Comparison of ENCODE assay signal across 17 cellular contexts in genomic region chr5:162268694-162269481, GRCh38.
DNase-seq lines count a peak whose midpoint lies in the region; ATAC-seq and TF ChIP-seq lines count a peak whose summit lies in the region.
"Had no signal": no experiment of that assay in that cellular context is flagged by ENCODE, and none has a peak within 500 bp of the region (broad histone marks: within the 10 kb centered on the region; RNA-seq: fewer than 3 reads in every experiment).

No MANE protein-coding gene starts in this region.

- no peak for TF ChIP-seq CTCF in GM12865 (IDR thresholded peaks at IDR 0.05; ENCODE audit: insufficient read depth, low read depth, low read length, missing control alignments)
- no peak for TF ChIP-seq CTCF in osteocyte (IDR thresholded peaks at IDR 0.05)

- H3K9me3 Mint-ChIP-seq in osteocyte (ENCODE audit: unreplicated experiment): peaks cover 16% of the 10 kb centered on the region

- DNase-seq in GM12865 (ENCODE audit: low read depth) (peak; percentile 37), SKM-1 treated with dmso at 0.1 percent for 144 hours (lab: John Stamatoyannopoulos, UW; ENCODE audit: unreplicated experiment) (peak; percentile 86), SIG-M5 (lab: John Stamatoyannopoulos, UW) (no peak), left ventricle myocardium superior (no peak), NCI-H526 (lab: John Stamatoyannopoulos, UW) (no peak), osteocyte (ENCODE audit: extremely low spot score, unreplicated experiment) (no peak)
- DNase-seq: amniotic stem cell; colonic mucosa; heart left ventricle; left cardiac atrium; MG63; stimulated activated CD8-positive, alpha-beta memory T cell treated with anti-CD3 and anti-CD28 coated beads, Interleukin-4, amount 100 ng/mL, for 48 hours; T-helper 1 cell; trophoblast cell had no signal

- H3K27me3 Mint-ChIP-seq in osteocyte (ENCODE audit: unreplicated experiment): no peaks in the 10 kb centered on the region

- H3K4me1 Mint-ChIP-seq in osteocyte (ENCODE audit: unreplicated experiment): no peaks in the 10 kb centered on the region

- no peak overlapping the region for H3K4me3 Mint-ChIP-seq in osteocyte (ENCODE audit: unreplicated experiment)

- no peak overlapping the region for H3K4me3 ChIP-seq in GM12865 (ENCODE audit: low read depth, low read length)
- H3K4me3 ChIP-seq: colonic mucosa, heart left ventricle, MG63 had no signal

- no peaks in the 10 kb centered on the region for H3K36me3 Mint-ChIP-seq in osteocyte (ENCODE audit: unreplicated experiment)

- no peak overlapping the region for H3K27ac Mint-ChIP-seq in osteocyte (ENCODE audit: unreplicated experiment)

- intact Hi-C loops in left ventricle myocardium superior (cut with micrococcal nuclease): no loop called here

- ATAC-seq in HG02588 (IDR thresholded peaks at IDR 0.05; ENCODE audit: unreplicated experiment): peak; percentile 67
- peak; percentile 85 for ATAC-seq in HG03457 (IDR thresholded peaks at IDR 0.05; ENCODE audit: unreplicated experiment)
- no peak for ATAC-seq in left ventricle myocardium superior
- ATAC-seq: esophagus mucosa, heart left ventricle, left cardiac atrium had no signal

Comparison
In these comparisons a context has a peak if more than half of its experiments do, and no peak if none do; other contexts are left out.
1. DNase-seq: peak in GM12865 (single experiment) and SKM-1 treated with dmso at 0.1 percent for 144 hours (single experiment); none in SIG-M5 (single experiment), left ventricle myocardium superior (single experiment), NCI-H526 (0 of 2) and osteocyte (single experiment).